Comparison of ENCODE assay signal across 11 cellular contexts in genomic region chr5:14267166-14267838, GRCh38.
DNase-seq lines count a peak whose midpoint lies in the region; TF ChIP-seq lines count a peak whose summit lies in the region.
"Had no signal": no experiment of that assay in that cellular context is flagged by ENCODE, and none has a peak within 500 bp of the region (broad histone marks: within the 10 kb centered on the region; RNA-seq: fewer than 3 reads in every experiment).

No MANE protein-coding gene starts in this region.

- DNase-seq in A673 (ENCODE audit: low spot score) (peak; percentile 50), HFF-Myc (ENCODE audit: extremely low read depth, low read depth) (no peak), SW480 (ENCODE audit: low spot score) (peak; percentile 47), glutamatergic neuron (no peak), hypothalamus (lab: John Stamatoyannopoulos, UW) (no peak), NCI-H2081 treated with DMSO at 0.1 percent for 48 hours (lab: John Stamatoyannopoulos, UW) (no peak), GM10266 (ENCODE audit: extremely low spot score) (no peak), posterior vena cava (ENCODE audit: low spot score) (no peak)
- DNase-seq: NCI-H1092 treated with DMSO at 0.1 percent for 48 hours, OCI-M1 had no signal

- H3K4me1 Mint-ChIP-seq in glutamatergic neuron (ENCODE audit: low read depth, unreplicated experiment) = peaks cover 57% of the 10 kb centered on the region

- no TSS peak for BruUV-seq in A673 (replicated peaks; lab: Mats Ljungman, UMichigan)

- peak overlapping the region; percentile 31 for H3K4me3 Mint-ChIP-seq in glutamatergic neuron (ENCODE audit: unreplicated experiment)

- H3K9me3 Mint-ChIP-seq in glutamatergic neuron (ENCODE audit: unreplicated experiment) = peaks cover 6% of the 10 kb centered on the region

- intact Hi-C loops in A673 (cut with micrococcal nuclease; ENCODE audit: unreplicated experiment) (loop anchor here (5.0 kb wide), 2 partner anchors 110 to 125 kb away; partner anchors contain the start of gene TRIO), posterior vena cava (cut with DNase I) (loop anchor here in 1 of 2 donors (10.0 kb wide), 1 partner anchor 273 kb away; no protein-coding TSS in a partner anchor)

- CTCF ChIA-PET in A673 (lab: Charles Lee) = interaction anchor here (0.7 kb wide), 1 partner anchor 393 kb away, joined by 3 read pairs; no protein-coding TSS in a partner anchor

- H3K9me3 ChIP-seq in A673 (ENCODE audit: low read depth, low read length, poor library complexity, severe bottlenecking) = no peaks in the 10 kb centered on the region
- H3K9me3 ChIP-seq: HAP-1 had no signal

- H3K36me3 Mint-ChIP-seq in glutamatergic neuron (ENCODE audit: unreplicated experiment) = no peaks in the 10 kb centered on the region

- peaks cover 73% of the 10 kb centered on the region for H3K4me1 ChIP-seq in A673 (ENCODE audit: insufficient read depth, low read length, poor library complexity, severe bottlenecking)

- peaks cover 2% of the 10 kb centered on the region for H3K27me3 Mint-ChIP-seq in glutamatergic neuron (ENCODE audit: unreplicated experiment)

- no peak overlapping the region for H3K27ac Mint-ChIP-seq in glutamatergic neuron (ENCODE audit: unreplicated experiment)

- TF ChIP-seq CTCF in A673 (conservative IDR thresholded peaks at IDR 0.05; ENCODE audit: low read depth, low read length) (no peak; the same call in 1 of the 2 replicates), HFF-Myc (IDR thresholded peaks at IDR 0.05; ENCODE audit: low read depth, low read length, missing control alignments) (peak; percentile 2), glutamatergic neuron (IDR thresholded peaks at IDR 0.05; ENCODE audit: partially characterized antibody, unreplicated experiment) (no peak), GM10266 (IDR thresholded peaks at IDR 0.05; ENCODE audit: control insufficient read depth, insufficient read depth, low read depth, missing control alignments) (no peak)

- no peak overlapping the region for H3K4me3 ChIP-seq in A673 (ENCODE audit: low read depth, low read length, poor library complexity, severe bottlenecking)
- H3K4me3 ChIP-seq in HFF-Myc (replicated peaks; ENCODE audit: low read depth, low read length) = no peak overlapping the region
- H3K4me3 ChIP-seq: HAP-1 had no signal

- H3K36me3 ChIP-seq in A673 (ENCODE audit: insufficient read depth, low read length, poor library complexity, severe bottlenecking) = no peaks in the 10 kb centered on the region
- H3K36me3 ChIP-seq: HAP-1 had no signal

- H3K27ac ChIP-seq in A673 (ENCODE audit: low read depth, low read length, poor library complexity, severe bottlenecking) = peak overlapping the region; percentile 49

- no peaks in the 10 kb centered on the region for H3K27me3 ChIP-seq in A673 (replicated peaks; ENCODE audit: insufficient read depth, low read depth, low read length, poor library complexity)

- POLR2A ChIA-PET in A673 (lab: Charles Lee; ENCODE audit: low non-redundant PET) = no interaction called here

Comparison
In these comparisons a context has a peak if more than half of its experiments do, and no peak if none do; other contexts are left out.
1. DNase-seq: peak in A673 (single experiment) and SW480 (single experiment); none in HFF-Myc (single experiment), glutamatergic neuron (single experiment), hypothalamus (0 of 51), NCI-H2081 treated with DMSO at 0.1 percent for 48 hours (single experiment), GM10266 (single experiment) and posterior vena cava (single experiment).